ENCODE assay signal across 8 cellular contexts in the genomic region with DNA sequence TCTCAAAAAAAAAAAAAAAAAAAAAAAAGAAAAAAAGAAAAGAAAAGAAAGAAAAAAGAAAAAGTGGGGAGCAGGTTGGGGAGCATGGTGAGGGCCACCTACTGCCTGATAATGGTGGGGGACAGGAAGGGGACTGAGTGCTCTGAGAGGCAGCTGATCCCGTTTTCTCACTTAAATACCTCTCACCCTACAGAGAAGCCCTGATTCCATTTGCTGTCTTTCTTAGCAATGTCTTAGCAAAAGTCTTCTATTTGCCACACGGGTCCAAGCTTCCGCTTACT. TPM values are rescaled to one million over a fixed set of nuclear protein-coding genes. Genes with fewer than 3 reads are reported as not detected.
DNase-seq lines count a peak whose midpoint lies in the region; ATAC-seq and TF ChIP-seq lines count a peak whose summit lies in the region.

No MANE protein-coding gene starts in this region.

- peaks cover 11% of the 10 kb centered on the region for H3K4me1 ChIP-seq in foreskin keratinocyte
- peaks cover 59 to 63% of the 10 kb centered on the region in 2 donors for H3K4me1 ChIP-seq in gastrocnemius medialis

- no peak for TF ChIP-seq POLR2A in gastrocnemius medialis (IDR thresholded peaks at IDR 0.05)

- intact Hi-C loops in gastrocnemius medialis (cut with DNase I; ENCODE audit: low total_unique reads): loop anchor here (1.0 to 10.0 kb wide), 7 partner anchors 16 to 1621 kb away; partner anchors contain the start of genes GPR157 and SLC2A5

- in situ Hi-C loops in gastrocnemius medialis (cut with MboI; ENCODE audit: low sequenced_read_pairs in 4 of 4): no loop called here

- peak overlapping the region; percentile 71 for H3K27ac ChIP-seq in WERI-Rb-1
- H3K27ac ChIP-seq in foreskin keratinocyte: peak overlapping the region; percentile 57
- H3K27ac ChIP-seq in gastrocnemius medialis: peak overlapping the region; percentile 86 to 99 (median 92)

- no peak for TF ChIP-seq CTCF in WERI-Rb-1 (IDR thresholded peaks at IDR 0.05; ENCODE audit: low read depth, low read length)
- no peak for TF ChIP-seq CTCF in foreskin keratinocyte (conservative IDR thresholded peaks at IDR 0.05)
- no peak for TF ChIP-seq CTCF in gastrocnemius medialis (IDR thresholded peaks at IDR 0.05 in 4 of 5, conservative IDR thresholded peaks at IDR 0.05 in 1 of 5)

- H3K36me3 ChIP-seq in WERI-Rb-1: no peaks in the 10 kb centered on the region
- no peaks in the 10 kb centered on the region for H3K36me3 ChIP-seq in gastrocnemius medialis

- peak; percentile 7 for ATAC-seq in GM21360 (IDR thresholded peaks at IDR 0.05; ENCODE audit: unreplicated experiment)
- ATAC-seq in foreskin keratinocyte: no peak
- no peak for ATAC-seq in gastrocnemius medialis

- no peaks in the 10 kb centered on the region for H3K27me3 ChIP-seq in WERI-Rb-1 (ENCODE audit: insufficient read depth, low read depth, severe bottlenecking)
- no peaks in the 10 kb centered on the region for H3K27me3 ChIP-seq in foreskin keratinocyte
- H3K27me3 ChIP-seq in gastrocnemius medialis: no peaks in the 10 kb centered on the region

- H3K4me3 ChIP-seq in WERI-Rb-1 (ENCODE audit: low read depth, low read length): peak overlapping the region; percentile 46
- peak overlapping the region; percentile 44 to 77 (median 56) for H3K4me3 ChIP-seq in gastrocnemius medialis

- H3K9me3 ChIP-seq in WERI-Rb-1 (ENCODE audit: severe bottlenecking) (no peaks in the 10 kb centered on the region), gastrocnemius medialis (no peaks in the 10 kb centered on the region)

- DNase-seq in WERI-Rb-1 (no peak), foreskin keratinocyte (no peak), gastrocnemius medialis (no peak), SW480 (ENCODE audit: low spot score) (no peak), SKM-1 (lab: John Stamatoyannopoulos, UW; ENCODE audit: unreplicated experiment) (no peak), iPS-NIHi11 (ENCODE audit: low spot score) (no peak), SK-N-DZ (ENCODE audit: low spot score) (no peak)

RNA-seq across cellular contexts. Expression of gene H6PD, which starts 0.7 kb away (rescaled TPM):
- total RNA-seq in foreskin keratinocyte: 5.0 and 8.7 TPM in 2 replicates
- polyA plus RNA-seq in foreskin keratinocyte: 1.8 and 2.9 TPM in 2 replicates
- total RNA-seq in gastrocnemius medialis: 10 to 100 TPM; 37.3 to 65.1 (median 44.4) TPM
- 1.6 and 1.9 TPM in 2 replicates for polyA plus RNA-seq in SK-N-DZ (2014; cell fraction: cytosol; rRNA removed)
- 1.6 and 2.0 TPM in 2 replicates for polyA plus RNA-seq in SK-N-DZ (2014; cell fraction: nucleus; rRNA removed)

RNA-seq across cellular contexts. Expression of gene SPSB1, which starts 58.8 kb away (rescaled TPM):
- 10.3 and 12.9 TPM in 2 replicates for total RNA-seq in foreskin keratinocyte
- 11.6 and 12.5 TPM in 2 replicates for polyA plus RNA-seq in foreskin keratinocyte
- total RNA-seq in gastrocnemius medialis: 100 to 1,000 TPM in 1 of 4 donors, 10 to 100 TPM in 3; 40.4 to 161 (median 56.6) TPM
- polyA plus RNA-seq in SK-N-DZ (2014; cell fraction: cytosol; rRNA removed): 1.3 and 1.8 TPM in 2 replicates
- polyA plus RNA-seq in SK-N-DZ (2014; cell fraction: nucleus; rRNA removed): 0.81 and 1.3 TPM in 2 replicates
